Comparison of ENCODE assay signal across 29 cellular contexts in genomic region chr9:119273325-119273904, GRCh38.
DNase-seq lines count a peak whose midpoint lies in the region; ATAC-seq and TF ChIP-seq lines count a peak whose summit lies in the region.
"Had no signal": no experiment of that assay in that cellular context is flagged by ENCODE, and none has a peak within 500 bp of the region (broad histone marks: within the 10 kb centered on the region; RNA-seq: fewer than 3 reads in every experiment).

No MANE protein-coding gene starts in this region.

- no peaks in the 10 kb centered on the region for H3K36me3 ChIP-seq in skeletal muscle tissue (ENCODE audit: control insufficient read depth in 3 of 3, insufficient read depth in 3 of 3, low read length in 3 of 3)
- no peaks in the 10 kb centered on the region for H3K36me3 ChIP-seq in Karpas-422 (ENCODE audit: insufficient read depth, low read length)
- H3K36me3 ChIP-seq: neutrophil, prostate gland, vagina had no signal

- peak overlapping the region; percentile 32 for H3K27ac ChIP-seq in skeletal muscle tissue (ENCODE audit: low read depth, low read length)
- H3K27ac ChIP-seq in Karpas-422 (ENCODE audit: low read length) = no peak overlapping the region
- H3K27ac ChIP-seq: 22Rv1, foreskin keratinocyte, neutrophil, prostate gland, vagina had no signal

- no peaks in the 10 kb centered on the region for H3K9me3 Mint-ChIP-seq in brain
- peaks cover 5% of the 10 kb centered on the region for H3K9me3 Mint-ChIP-seq in activated T-helper 17 cell treated with anti-CD3 and anti-CD28 coated beads, Interleukin-2, amount 50 U/mL, for 72 hours
- H3K9me3 Mint-ChIP-seq: activated naive CD8-positive, alpha-beta T cell treated with anti-CD3 and anti-CD28 coated beads, Interleukin-2, amount 10 ng/mL, durations not matched to agents 7 days and 5 days; stimulated activated naive CD8-positive, alpha-beta T cell treated with anti-CD3 and anti-CD28 coated beads, Interleukin-15, Interleukin-2, amounts not matched to agents 100 ng/mL and 50 ng/mL, for 24 hours had no signal

- DNase-seq in NCI-H82 (lab: John Stamatoyannopoulos, UW) (peak; percentile 16), NCI-H82 treated with DMSO at 0.1 percent for 48 hours (lab: John Stamatoyannopoulos, UW; ENCODE audit: unreplicated experiment) (no peak), kidney glomerular epithelial cell (lab: John Stamatoyannopoulos, UW) (peak; percentile 66), Karpas-422 (no peak)
- no peak for DNase-seq in stimulated activated CD4-positive, alpha-beta T cell treated with anti-CD3 and anti-CD28 coated beads, Interleukin-2, amount 100 ng/mL, for 48 hours
- DNase-seq: activated CD4-positive, alpha-beta T cell treated with anti-CD3 and anti-CD28 coated beads for 36 hours; activated effector memory CD4-positive, alpha-beta T cell treated with Interleukin-2 at 50 U/mL for 16 hours; activated naive CD8-positive, alpha-beta T cell treated with anti-CD3 and anti-CD28 coated beads, Interleukin-2, amount 10 ng/mL, durations not matched to agents 7 days and 5 days; activated T-cell treated with anti-CD3 and anti-CD28 coated beads for 4 hours; Calu3; DMS79 treated with DMSO at 0.1 percent for 48 hours; effector CD8-positive, alpha-beta T cell; foreskin keratinocyte; left colon; NCI-H1694; NCI-H2171 treated with DMSO at 0.1 percent for 48 hours; NCI-H774; T-helper 2 cell had no signal

- H3K4me2 ChIP-seq in Karpas-422 (ENCODE audit: low read depth, low read length, poor library complexity, severe bottlenecking) = no peak overlapping the region

- no peaks in the 10 kb centered on the region for H3K9me2 ChIP-seq in Karpas-422 (replicated peaks; ENCODE audit: insufficient read depth, low read length)

- peaks cover 28% of the 10 kb centered on the region for H3K4me1 Mint-ChIP-seq in brain
- H3K4me1 Mint-ChIP-seq in activated T-helper 17 cell treated with anti-CD3 and anti-CD28 coated beads, Interleukin-2, amount 50 U/mL, for 72 hours = no peaks in the 10 kb centered on the region
- H3K4me1 Mint-ChIP-seq: activated CD4-positive, alpha-beta T cell treated with anti-CD3 and anti-CD28 coated beads for 36 hours; activated naive CD8-positive, alpha-beta T cell treated with anti-CD3 and anti-CD28 coated beads, Interleukin-2, amount 10 ng/mL, durations not matched to agents 7 days and 5 days; CD14-positive monocyte had no signal

- ATAC-seq in activated T-helper 17 cell treated with anti-CD3 and anti-CD28 coated beads, Interleukin-2, amount 50 U/mL, for 72 hours (replicated peaks) = no peak
- ATAC-seq: activated CD4-positive, alpha-beta T cell treated with anti-CD3 and anti-CD28 coated beads for 36 hours; foreskin keratinocyte; HepG2; left colon; SK-N-SH treated with all-trans-retinoic acid at 6 μM for 48 hours had no signal

- no peak overlapping the region for H3K4me3 ChIP-seq in skeletal muscle tissue (ENCODE audit: low read length in 3 of 3)
- no peak overlapping the region for H3K4me3 ChIP-seq in Karpas-422 (ENCODE audit: low read length)
- H3K4me3 ChIP-seq: prostate gland, vagina had no signal

- H2AFZ ChIP-seq in Karpas-422 (ENCODE audit: low read length) = no peak overlapping the region

- H3K27ac Mint-ChIP-seq in brain = peak overlapping the region in 4 of 5 experiments; percentile 34 to 89 (median 69)
- no peak overlapping the region for H3K27ac Mint-ChIP-seq in activated T-helper 17 cell treated with anti-CD3 and anti-CD28 coated beads, Interleukin-2, amount 50 U/mL, for 72 hours
- H3K27ac Mint-ChIP-seq: activated CD4-positive, alpha-beta T cell treated with anti-CD3 and anti-CD28 coated beads for 36 hours; activated naive CD8-positive, alpha-beta T cell treated with anti-CD3 and anti-CD28 coated beads, Interleukin-2, amount 10 ng/mL, durations not matched to agents 7 days and 5 days; stimulated activated naive CD8-positive, alpha-beta T cell treated with anti-CD3 and anti-CD28 coated beads, Interleukin-15, Interleukin-2, amounts not matched to agents 100 ng/mL and 50 ng/mL, for 24 hours had no signal

- H3K27me3 Mint-ChIP-seq in brain = no peaks in the 10 kb centered on the region
- no peaks in the 10 kb centered on the region for H3K27me3 Mint-ChIP-seq in activated T-helper 17 cell treated with anti-CD3 and anti-CD28 coated beads, Interleukin-2, amount 50 U/mL, for 72 hours
- H3K27me3 Mint-ChIP-seq: activated naive CD8-positive, alpha-beta T cell treated with anti-CD3 and anti-CD28 coated beads, Interleukin-2, amount 10 ng/mL, durations not matched to agents 7 days and 5 days had no signal

- no peaks in the 10 kb centered on the region for H4K20me1 ChIP-seq in Karpas-422 (ENCODE audit: insufficient read depth, low read depth, low read length)

- H3K36me3 Mint-ChIP-seq in brain = no peaks in the 10 kb centered on the region
- no peaks in the 10 kb centered on the region for H3K36me3 Mint-ChIP-seq in activated T-helper 17 cell treated with anti-CD3 and anti-CD28 coated beads, Interleukin-2, amount 50 U/mL, for 72 hours (ENCODE audit: low read depth)
- H3K36me3 Mint-ChIP-seq: activated naive CD8-positive, alpha-beta T cell treated with anti-CD3 and anti-CD28 coated beads, Interleukin-2, amount 10 ng/mL, durations not matched to agents 7 days and 5 days; CD14-positive monocyte had no signal

- H3K79me2 ChIP-seq in Karpas-422 (ENCODE audit: low read length) = no peaks in the 10 kb centered on the region

- H3K4me1 ChIP-seq in skeletal muscle tissue (ENCODE audit: control insufficient read depth in 3 of 3, insufficient read depth in 3 of 3, low read length in 3 of 3) (peaks cover 3 to 11% (median 6%) of the 10 kb centered on the region in 3 donors), Karpas-422 (ENCODE audit: low read length) (no peaks in the 10 kb centered on the region)
- H3K4me1 ChIP-seq: foreskin keratinocyte, prostate gland, vagina had no signal

- no peak for TF ChIP-seq CTCF in brain (conservative IDR thresholded peaks at IDR 0.05)

- peak overlapping the region in 1 of 5 experiments; percentile 5 for H3K4me3 Mint-ChIP-seq in brain
- no peak overlapping the region for H3K4me3 Mint-ChIP-seq in activated T-helper 17 cell treated with anti-CD3 and anti-CD28 coated beads, Interleukin-2, amount 50 U/mL, for 72 hours
- H3K4me3 Mint-ChIP-seq: activated CD4-positive, alpha-beta T cell treated with anti-CD3 and anti-CD28 coated beads for 36 hours; activated naive CD8-positive, alpha-beta T cell treated with anti-CD3 and anti-CD28 coated beads, Interleukin-2, amount 10 ng/mL, durations not matched to agents 7 days and 5 days; CD14-positive monocyte; stimulated activated naive CD8-positive, alpha-beta T cell treated with anti-CD3 and anti-CD28 coated beads, Interleukin-15, Interleukin-2, amounts not matched to agents 100 ng/mL and 50 ng/mL, for 24 hours had no signal

- H3K9ac ChIP-seq in skeletal muscle tissue (ENCODE audit: low read depth in 1 of 3, low read length in 3 of 3) (no peak overlapping the region), Karpas-422 (ENCODE audit: low read length) (no peak overlapping the region)

- H3K27me3 ChIP-seq in skeletal muscle tissue (ENCODE audit: control insufficient read depth in 3 of 3, insufficient read depth in 3 of 3, low read length in 3 of 3) (no peaks in the 10 kb centered on the region), Karpas-422 (ENCODE audit: low read length) (no peaks in the 10 kb centered on the region)
- H3K27me3 ChIP-seq: foreskin keratinocyte, neutrophil, vagina had no signal

- no peaks in the 10 kb centered on the region for H3K9me3 ChIP-seq in skeletal muscle tissue (ENCODE audit: control insufficient read depth in 3 of 3, low read length in 3 of 3)
- no peaks in the 10 kb centered on the region for H3K9me3 ChIP-seq in Karpas-422 (ENCODE audit: low read length)
- H3K9me3 ChIP-seq: neutrophil, prostate gland, vagina had no signal

Comparison
In these comparisons a context has a peak if more than half of its experiments do, and no peak if none do; other contexts are left out.
1. DNase-seq: peak in NCI-H82 (single experiment) and kidney glomerular epithelial cell (single experiment); none in NCI-H82 treated with DMSO at 0.1 percent for 48 hours (single experiment), Karpas-422 (single experiment) and stimulated activated CD4-positive, alpha-beta T cell treated with anti-CD3 and anti-CD28 coated beads, Interleukin-2, amount 100 ng/mL, for 48 hours (0 of 2).